1 cellular context compared by ENCODE assay signal in the genomic region with DNA sequence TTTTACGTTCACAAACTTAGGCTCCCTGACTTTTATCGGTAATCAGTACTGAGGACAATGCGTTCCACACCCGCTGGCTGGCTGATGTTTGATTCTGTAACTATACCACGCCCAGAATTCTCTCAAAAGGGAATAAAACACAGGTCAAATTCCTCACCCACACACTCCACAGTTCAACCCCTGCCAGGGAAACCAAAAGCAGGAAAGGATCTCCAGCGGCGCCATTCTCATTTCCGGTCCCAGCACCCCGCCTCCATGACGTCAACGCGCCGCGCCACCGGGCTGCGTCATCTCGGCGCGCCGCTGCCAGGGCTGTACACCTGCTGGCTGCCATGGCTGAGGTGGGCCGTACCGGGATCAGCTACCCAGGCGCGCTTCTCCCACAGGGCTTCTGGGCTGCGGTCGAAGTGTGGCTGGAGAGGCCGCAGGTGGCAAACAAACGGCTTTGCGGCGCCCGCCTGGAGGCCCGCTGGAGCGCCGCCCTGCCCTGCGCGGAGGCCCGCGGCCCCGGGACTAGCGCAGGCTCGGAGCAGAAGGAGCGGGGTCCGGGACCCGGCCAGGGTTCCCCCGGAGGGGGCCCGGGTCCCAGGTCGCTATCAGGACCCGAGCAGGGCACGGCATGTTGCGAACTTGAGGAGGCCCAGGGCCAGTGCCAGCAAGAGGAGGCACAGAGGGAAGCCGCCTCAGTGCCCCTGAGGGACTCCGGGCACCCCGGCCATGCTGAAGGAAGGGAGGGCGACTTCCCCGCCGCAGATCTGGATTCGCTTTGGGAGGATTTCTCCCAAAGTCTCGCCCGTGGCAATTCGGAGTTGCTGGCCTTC.
TF ChIP-seq lines count a peak whose summit lies in the region.

TSS of gene ACOX3 (minus strand) at position 233 of the 821 bp plus-strand sequence. CDS start 24,202 bp downstream, outside the sequence.
TSS of gene TRMT44 (plus strand) at position 287 of the 821 bp plus-strand sequence. CDS start at position 333, 46 bp downstream.

TF ChIP-seq in K562, 482 proteins besides CTCF, POLR2A, EP300 and RAD21 (continued from another document and continues in another):
- TF ChIP-seq, protein P1, sequence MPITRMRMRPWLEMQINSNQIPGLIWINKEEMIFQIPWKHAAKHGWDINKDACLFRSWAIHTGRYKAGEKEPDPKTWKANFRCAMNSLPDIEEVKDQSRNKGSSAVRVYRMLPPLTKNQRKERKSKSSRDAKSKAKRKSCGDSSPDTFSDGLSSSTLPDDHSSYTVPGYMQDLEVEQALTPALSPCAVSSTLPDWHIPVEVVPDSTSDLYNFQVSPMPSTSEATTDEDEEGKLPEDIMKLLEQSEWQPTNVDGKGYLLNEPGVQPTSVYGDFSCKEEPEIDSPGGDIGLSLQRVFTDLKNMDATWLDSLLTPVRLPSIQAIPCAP (CRISPR knock-in tag; IDR thresholded peaks at IDR 0.05; ENCODE audit: borderline replicate concordance), result no peak
- no peak for TF ChIP-seq ZNF280B (CRISPR knock-in tag; IDR thresholded peaks at IDR 0.05)
- TF ChIP-seq CREB3L1 (IDR thresholded peaks at IDR 0.05; ENCODE audit: borderline replicate concordance, low read depth), result no peak
- no peak for TF ChIP-seq ZFPM2 (CRISPR knock-in tag; IDR thresholded peaks at IDR 0.05)
- TF ChIP-seq ESRRB (CRISPR knock-in tag; IDR thresholded peaks at IDR 0.05; ENCODE audit: borderline replicate concordance), result no peak
- no peak for TF ChIP-seq SRSF9 (IDR thresholded peaks at IDR 0.05; ENCODE audit: borderline replicate concordance, low read depth, low read length)
- TF ChIP-seq U2AF2 (optimal IDR thresholded peaks at IDR 0.05; ENCODE audit: low read depth, low read length), result no peak
- TF ChIP-seq FOXA1 (IDR thresholded peaks at IDR 0.05; ENCODE audit: borderline replicate concordance), result no peak
- TF ChIP-seq, protein P2, sequence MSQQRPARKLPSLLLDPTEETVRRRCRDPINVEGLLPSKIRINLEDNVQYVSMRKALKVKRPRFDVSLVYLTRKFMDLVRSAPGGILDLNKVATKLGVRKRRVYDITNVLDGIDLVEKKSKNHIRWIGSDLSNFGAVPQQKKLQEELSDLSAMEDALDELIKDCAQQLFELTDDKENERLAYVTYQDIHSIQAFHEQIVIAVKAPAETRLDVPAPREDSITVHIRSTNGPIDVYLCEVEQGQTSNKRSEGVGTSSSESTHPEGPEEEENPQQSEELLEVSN (IDR thresholded peaks at IDR 0.05; ENCODE audit: borderline replicate concordance in 1 of 2, extremely low read depth in 1 of 2, insufficient read depth in 1 of 2, insufficient read length in 1 of 2, low read depth in 1 of 2, low read length in 1 of 2, poor library complexity in 1 of 2, severe bottlenecking in 1 of 2), result no peak
- no peak for TF ChIP-seq KLF10 (CRISPR knock-in tag; IDR thresholded peaks at IDR 0.05)
- TF ChIP-seq ZBED1 (IDR thresholded peaks at IDR 0.05), result 0 out of 2 replicates have a peak, but pooled peaks have one; percentile 54
- TF ChIP-seq RCOR1 (IDR thresholded peaks at IDR 0.05; ENCODE audit: borderline replicate concordance in 1 of 2, low read depth in 2 of 2, low read length in 2 of 2), result peak in 1 of 2 experiments; percentile 29; a peak in 1 of 4 replicates
- TF ChIP-seq ZSCAN29 (IDR thresholded peaks at IDR 0.05), result no peak
- TF ChIP-seq ZBTB12 (CRISPR knock-in tag; IDR thresholded peaks at IDR 0.05), result peak; percentile 99
- no peak for TF ChIP-seq KLF16 (IDR thresholded peaks at IDR 0.05)
- peak; percentile 57 for TF ChIP-seq PCBP1 (IDR thresholded peaks at IDR 0.05; ENCODE audit: low read depth, low read length, poor library complexity, severe bottlenecking)
- TF ChIP-seq, protein P3, sequence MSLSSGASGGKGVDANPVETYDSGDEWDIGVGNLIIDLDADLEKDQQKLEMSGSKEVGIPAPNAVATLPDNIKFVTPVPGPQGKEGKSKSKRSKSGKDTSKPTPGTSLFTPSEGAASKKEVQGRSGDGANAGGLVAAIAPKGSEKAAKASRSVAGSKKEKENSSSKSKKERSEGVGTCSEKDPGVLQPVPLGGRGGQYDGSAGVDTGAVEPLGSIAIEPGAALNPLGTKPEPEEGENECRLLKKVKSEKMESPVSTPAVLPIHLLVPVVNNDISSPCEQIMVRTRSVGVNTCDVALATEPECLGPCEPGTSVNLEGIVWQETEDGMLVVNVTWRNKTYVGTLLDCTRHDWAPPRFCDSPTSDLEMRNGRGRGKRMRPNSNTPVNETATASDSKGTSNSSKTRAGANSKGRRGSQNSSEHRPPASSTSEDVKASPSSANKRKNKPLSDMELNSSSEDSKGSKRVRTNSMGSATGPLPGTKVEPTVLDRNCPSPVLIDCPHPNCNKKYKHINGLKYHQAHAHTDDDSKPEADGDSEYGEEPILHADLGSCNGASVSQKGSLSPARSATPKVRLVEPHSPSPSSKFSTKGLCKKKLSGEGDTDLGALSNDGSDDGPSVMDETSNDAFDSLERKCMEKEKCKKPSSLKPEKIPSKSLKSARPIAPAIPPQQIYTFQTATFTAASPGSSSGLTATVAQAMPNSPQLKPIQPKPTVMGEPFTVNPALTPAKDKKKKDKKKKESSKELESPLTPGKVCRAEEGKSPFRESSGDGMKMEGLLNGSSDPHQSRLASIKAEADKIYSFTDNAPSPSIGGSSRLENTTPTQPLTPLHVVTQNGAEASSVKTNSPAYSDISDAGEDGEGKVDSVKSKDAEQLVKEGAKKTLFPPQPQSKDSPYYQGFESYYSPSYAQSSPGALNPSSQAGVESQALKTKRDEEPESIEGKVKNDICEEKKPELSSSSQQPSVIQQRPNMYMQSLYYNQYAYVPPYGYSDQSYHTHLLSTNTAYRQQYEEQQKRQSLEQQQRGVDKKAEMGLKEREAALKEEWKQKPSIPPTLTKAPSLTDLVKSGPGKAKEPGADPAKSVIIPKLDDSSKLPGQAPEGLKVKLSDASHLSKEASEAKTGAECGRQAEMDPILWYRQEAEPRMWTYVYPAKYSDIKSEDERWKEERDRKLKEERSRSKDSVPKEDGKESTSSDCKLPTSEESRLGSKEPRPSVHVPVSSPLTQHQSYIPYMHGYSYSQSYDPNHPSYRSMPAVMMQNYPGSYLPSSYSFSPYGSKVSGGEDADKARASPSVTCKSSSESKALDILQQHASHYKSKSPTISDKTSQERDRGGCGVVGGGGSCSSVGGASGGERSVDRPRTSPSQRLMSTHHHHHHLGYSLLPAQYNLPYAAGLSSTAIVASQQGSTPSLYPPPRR (CRISPR knock-in tag; IDR thresholded peaks at IDR 0.05; ENCODE audit: borderline replicate concordance), result no peak
- TF ChIP-seq, protein P4, sequence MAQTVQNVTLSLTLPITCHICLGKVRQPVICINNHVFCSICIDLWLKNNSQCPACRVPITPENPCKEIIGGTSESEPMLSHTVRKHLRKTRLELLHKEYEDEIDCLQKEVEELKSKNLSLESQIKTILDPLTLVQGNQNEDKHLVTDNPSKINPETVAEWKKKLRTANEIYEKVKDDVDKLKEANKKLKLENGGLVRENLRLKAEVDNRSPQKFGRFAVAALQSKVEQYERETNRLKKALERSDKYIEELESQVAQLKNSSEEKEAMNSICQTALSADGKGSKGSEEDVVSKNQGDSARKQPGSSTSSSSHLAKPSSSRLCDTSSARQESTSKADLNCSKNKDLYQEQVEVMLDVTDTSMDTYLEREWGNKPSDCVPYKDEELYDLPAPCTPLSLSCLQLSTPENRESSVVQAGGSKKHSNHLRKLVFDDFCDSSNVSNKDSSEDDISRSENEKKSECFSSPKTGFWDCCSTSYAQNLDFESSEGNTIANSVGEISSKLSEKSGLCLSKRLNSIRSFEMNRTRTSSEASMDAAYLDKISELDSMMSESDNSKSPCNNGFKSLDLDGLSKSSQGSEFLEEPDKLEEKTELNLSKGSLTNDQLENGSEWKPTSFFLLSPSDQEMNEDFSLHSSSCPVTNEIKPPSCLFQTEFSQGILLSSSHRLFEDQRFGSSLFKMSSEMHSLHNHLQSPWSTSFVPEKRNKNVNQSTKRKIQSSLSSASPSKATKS (CRISPR knock-in tag; IDR thresholded peaks at IDR 0.05), result no peak
- TF ChIP-seq, protein P5, sequence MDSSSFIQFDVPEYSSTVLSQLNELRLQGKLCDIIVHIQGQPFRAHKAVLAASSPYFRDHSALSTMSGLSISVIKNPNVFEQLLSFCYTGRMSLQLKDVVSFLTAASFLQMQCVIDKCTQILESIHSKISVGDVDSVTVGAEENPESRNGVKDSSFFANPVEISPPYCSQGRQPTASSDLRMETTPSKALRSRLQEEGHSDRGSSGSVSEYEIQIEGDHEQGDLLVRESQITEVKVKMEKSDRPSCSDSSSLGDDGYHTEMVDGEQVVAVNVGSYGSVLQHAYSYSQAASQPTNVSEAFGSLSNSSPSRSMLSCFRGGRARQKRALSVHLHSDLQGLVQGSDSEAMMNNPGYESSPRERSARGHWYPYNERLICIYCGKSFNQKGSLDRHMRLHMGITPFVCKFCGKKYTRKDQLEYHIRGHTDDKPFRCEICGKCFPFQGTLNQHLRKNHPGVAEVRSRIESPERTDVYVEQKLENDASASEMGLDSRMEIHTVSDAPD (CRISPR knock-in tag; IDR thresholded peaks at IDR 0.05), result no peak
- TF ChIP-seq EZH2 (IDR thresholded peaks at IDR 0.05; ENCODE audit: borderline replicate concordance, low read depth, low read length), result no peak
- TF ChIP-seq EWSR1 (IDR thresholded peaks at IDR 0.05; ENCODE audit: borderline replicate concordance, low read depth, partially characterized antibody), result no peak
- no peak for TF ChIP-seq FOXK1 (CRISPR knock-in tag; IDR thresholded peaks at IDR 0.05; ENCODE audit: borderline replicate concordance)
- peak; percentile 100 for TF ChIP-seq MTA1 (IDR thresholded peaks at IDR 0.05; ENCODE audit: borderline replicate concordance)
- no peak for TF ChIP-seq SREBF1 (IDR thresholded peaks at IDR 0.05; ENCODE audit: borderline replicate concordance, low read depth, low read length)
- TF ChIP-seq TEAD1 (CRISPR knock-in tag; IDR thresholded peaks at IDR 0.05), result peak in 1 of 2 experiments; percentile 53; a peak in 2 of 4 replicates
- TF ChIP-seq RBM22 (IDR thresholded peaks at IDR 0.05; ENCODE audit: low read depth, low read length, poor library complexity, severe bottlenecking), result no peak
- no peak for TF ChIP-seq ZNF347 (CRISPR knock-in tag; IDR thresholded peaks at IDR 0.05; ENCODE audit: low read depth)
- TF ChIP-seq ELF4 (CRISPR knock-in tag; IDR thresholded peaks at IDR 0.05), result no peak
- TF ChIP-seq RFX1 (IDR thresholded peaks at IDR 0.05), result no peak
- no peak for TF ChIP-seq ZKSCAN8 (CRISPR knock-in tag; IDR thresholded peaks at IDR 0.05)
- peak; percentile 86 for TF ChIP-seq ETV1 (tag; conservative IDR thresholded peaks at IDR 0.05; ENCODE audit: low read depth)
- TF ChIP-seq ZBTB11 (CRISPR knock-in tag; IDR thresholded peaks at IDR 0.05), result peak in 1 of 3 experiments; percentile 87; a peak in 2 of 6 replicates
- TF ChIP-seq KAT7 (CRISPR knock-in tag; IDR thresholded peaks at IDR 0.05; ENCODE audit: borderline replicate concordance), result no peak
- 0 out of 2 replicates have a peak, but pooled peaks have one; percentile 31 for TF ChIP-seq KLF13 (tag; IDR thresholded peaks at IDR 0.05; ENCODE audit: borderline replicate concordance, low read depth)
- no peak for TF ChIP-seq ZKSCAN3 (CRISPR knock-in tag; IDR thresholded peaks at IDR 0.05)
- TF ChIP-seq ZNF830 (CRISPR knock-in tag; IDR thresholded peaks at IDR 0.05), result no peak
- TF ChIP-seq ZBTB7A (IDR thresholded peaks at IDR 0.05; ENCODE audit: borderline replicate concordance, control insufficient read depth, low read depth, low read length), result no peak
- no peak for TF ChIP-seq FUS (optimal IDR thresholded peaks at IDR 0.05; ENCODE audit: low read depth, low read length)
- peak; percentile 35; the same call in 1 of the 2 replicates for TF ChIP-seq BACH1 (tag; IDR thresholded peaks at IDR 0.05)
